In the genomic region with DNA sequence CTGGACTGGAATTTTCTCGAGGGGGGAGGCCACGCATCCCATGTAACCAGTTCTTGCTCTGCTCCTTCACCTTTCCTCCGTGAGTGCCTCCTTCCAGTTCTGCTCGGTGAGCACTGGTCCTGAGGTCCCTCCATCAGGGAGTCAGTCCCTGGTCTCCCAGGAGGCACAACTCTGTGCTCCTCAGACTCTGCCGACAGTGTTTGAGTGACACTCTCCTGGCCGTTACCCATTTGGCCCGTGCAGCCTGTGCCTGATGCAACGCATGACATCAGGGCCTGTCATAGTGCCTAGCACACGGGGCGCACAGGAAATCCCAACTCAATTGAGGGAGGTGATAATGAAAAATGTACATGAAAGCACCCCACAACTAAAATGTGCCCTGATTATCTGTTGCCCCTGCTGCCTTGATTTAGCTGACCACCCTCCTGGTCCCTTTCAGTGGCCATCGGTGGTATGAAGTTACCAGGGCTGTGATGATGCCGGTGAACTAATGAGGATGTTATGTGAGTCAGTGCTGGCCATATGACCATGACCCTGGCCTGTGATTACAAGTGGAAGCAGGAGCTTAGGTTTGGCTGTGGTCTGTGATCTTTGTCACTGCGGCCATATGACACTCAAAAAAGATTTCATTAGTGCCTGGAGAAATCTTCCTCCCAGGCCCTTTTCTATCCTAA, we compare ENCODE assay signal across 21 cellular contexts.
A peak's percentile ranks its signal among the peaks of the same experiment; 100 is the strongest.
DNase-seq lines count a peak whose midpoint lies in the region; ATAC-seq and TF ChIP-seq lines count a peak whose summit lies in the region.
"Had no signal": no experiment of that assay in that cellular context is flagged by ENCODE, and none has a peak within 500 bp of the region (broad histone marks: within the 10 kb centered on the region; RNA-seq: fewer than 3 reads in every experiment).

No MANE protein-coding gene starts in this region.

- peak overlapping the region; percentile 56 for H3K27ac ChIP-seq in caudate nucleus (ENCODE audit: low read depth, low read length)
- peak overlapping the region; percentile 74 to 79 for H3K27ac ChIP-seq in right atrium auricular region
- H3K27ac ChIP-seq: gastroesophageal sphincter, sigmoid colon, thoracic aorta, WERI-Rb-1 had no signal

- H3K27me3 ChIP-seq in right atrium auricular region: no peaks in the 10 kb centered on the region
- H3K27me3 ChIP-seq: gastroesophageal sphincter, sigmoid colon had no signal

- peak; percentile 7 for ATAC-seq in HG03103 (IDR thresholded peaks at IDR 0.05; ENCODE audit: low read depth, unreplicated experiment)
- ATAC-seq in HG02678 (IDR thresholded peaks at IDR 0.05; ENCODE audit: unreplicated experiment): no peak
- ATAC-seq: gastroesophageal sphincter; left lobe of liver; natural killer cell treated with Interleukin-12 subunit alpha and Interleukin-12 subunit beta and Interleukin-15 and Interleukin-18, amount 100 ng/mL, for 72 hours had no signal

- TF ChIP-seq CTCF in right atrium auricular region (IDR thresholded peaks at IDR 0.05): no peak

- H3K4me1 ChIP-seq in right atrium auricular region: peaks cover 0 to 48% of the 10 kb centered on the region in 2 donors

- H3K36me3 ChIP-seq in right atrium auricular region: no peaks in the 10 kb centered on the region
- H3K36me3 ChIP-seq: gastroesophageal sphincter, sigmoid colon, thoracic aorta, WERI-Rb-1 had no signal

- no peak overlapping the region for H3K4me3 ChIP-seq in right atrium auricular region
- H3K4me3 ChIP-seq: gastroesophageal sphincter, sigmoid colon, thoracic aorta had no signal

- peak in 17 of 61 donors; percentile 11 to 66 (median 36) for DNase-seq in caudate nucleus (lab: John Stamatoyannopoulos, UW)
- peak; percentile 73 for DNase-seq in right atrium auricular region (ENCODE audit: low spot score)
- DNase-seq in superior temporal gyrus (ENCODE audit: extremely low spot score): peak; percentile 57
- DNase-seq in ecto neural progenitor cell (ENCODE audit: low spot score): no peak
- DNase-seq in kidney glomerular epithelial cell (lab: John Stamatoyannopoulos, UW): no peak
- DNase-seq in OCI-M1 (lab: John Stamatoyannopoulos, UW): no peak
- DNase-seq: activated CD4-positive, alpha-beta T cell treated with anti-CD3 and anti-CD28 coated beads, Interleukin-2, amount 50 U/mL, for 4 hours; activated CD8-positive, alpha-beta memory T cell treated with anti-CD3 and anti-CD28 coated beads, Interleukin-2, amount 50 U/mL, for 4 hours; CD4-positive, alpha-beta T cell; GDM1; NCI-H2081 treated with DMSO at 0.1 percent for 48 hours; sigmoid colon; SK-N-SH; stimulated activated CD8-positive, alpha-beta memory T cell treated with anti-CD3 and anti-CD28 coated beads, Interleukin-4, amount 100 ng/mL, for 48 hours; WERI-Rb-1 had no signal

- H3K9me3 ChIP-seq in right atrium auricular region: no peaks in the 10 kb centered on the region
- H3K9me3 ChIP-seq: gastroesophageal sphincter, sigmoid colon, SK-N-SH, thoracic aorta had no signal

Comparison
In these comparisons a context has a peak if more than half of its experiments do, and no peak if none do; other contexts are left out.
1. DNase-seq: peak in right atrium auricular region (single experiment) and superior temporal gyrus (single experiment); none in ecto neural progenitor cell (single experiment), kidney glomerular epithelial cell (single experiment) and OCI-M1 (single experiment).